In genomic region chr5:32887390-32887789, GRCh38 we compare ENCODE assay signal across 31 cellular contexts.
"Had no signal": no experiment of that assay in that cellular context is flagged by ENCODE, and none has a peak within 500 bp of the region (broad histone marks: within the 10 kb centered on the region; RNA-seq: fewer than 3 reads in every experiment).

No MANE protein-coding gene starts in this region.

- H3K27ac ChIP-seq: ascending aorta, cardiac muscle cell, colonic mucosa, WERI-Rb-1 had no signal

- H3K4me3 ChIP-seq: ascending aorta, cardiac muscle cell, colonic mucosa had no signal

- DNase-seq: activated CD4-positive, alpha-beta memory T cell treated with anti-CD3 and anti-CD28 coated beads, Interleukin-2, amount 10 ng/mL, durations not matched to agents 7 days and 5 days; activated CD4-positive, alpha-beta T cell treated with anti-CD3 and anti-CD28 coated beads for 1 hour; activated CD4-positive, alpha-beta T cell treated with anti-CD3 and anti-CD28 coated beads for 36 hours; activated CD4-positive, alpha-beta T cell treated with anti-CD3 and anti-CD28 coated beads for 48 hours; activated CD4-positive, alpha-beta T cell treated with anti-CD3 and anti-CD28 coated beads, Interleukin-2, amount 10 ng/mL, durations not matched to agents 7 days and 5 days; activated CD4-positive, alpha-beta T cell treated with anti-CD3 and anti-CD28 coated beads, Interleukin-2, amount 50 U/mL, for 48 hours; activated CD4-positive, CD25-positive, alpha-beta regulatory T cell; activated CD8-positive, alpha-beta memory T cell treated with anti-CD3 and anti-CD28 coated beads for 24 hours; activated CD8-positive, alpha-beta memory T cell treated with anti-CD3 and anti-CD28 coated beads, Interleukin-2, amount 10 ng/mL, durations not matched to agents 7 days and 5 days; activated CD8-positive, alpha-beta memory T cell treated with anti-CD3 and anti-CD28 coated beads, Interleukin-2, amount 50 U/mL, for 48 hours; activated CD8-positive, alpha-beta T cell treated with anti-CD3 and anti-CD28 coated beads, Interleukin-2, amount 10 ng/mL, durations not matched to agents 7 days and 5 days; activated effector memory CD4-positive, alpha-beta T cell treated with Interleukin-2 at 50 U/mL for 16 hours; activated gamma-delta T cell; activated naive CD4-positive, alpha-beta T cell treated with anti-CD3 and anti-CD28 coated beads, Interleukin-2, amount 10 ng/mL, durations not matched to agents 7 days and 5 days; activated naive CD4-positive, alpha-beta T cell treated with Interleukin-2 at 50 U/mL for 16 hours; activated naive CD8-positive, alpha-beta T cell treated with anti-CD3 and anti-CD28 coated beads, Interleukin-2, amount 10 ng/mL, durations not matched to agents 7 days and 5 days; activated naive CD8-positive, alpha-beta T cell treated with anti-CD3 and anti-CD28 coated beads, Interleukin-2, amount 50 U/mL, for 24 hours; activated T-cell treated with anti-CD3 and anti-CD28 coated beads, Interleukin-2, amount 50 U/mL, for 24 hours; activated T-cell treated with anti-CD3 and anti-CD28 coated beads, Interleukin-2, amount 50 U/mL, for 48 hours; amygdala; anterior cingulate cortex; caudate nucleus; cerebellar nuclear complex; colonic mucosa; T-helper 17 cell; T1000; WERI-Rb-1 had no signal

- ATAC-seq: activated CD4-positive, alpha-beta T cell treated with anti-CD3 and anti-CD28 coated beads for 36 hours; activated CD4-positive, CD25-positive, alpha-beta regulatory T cell treated with anti-CD3 and anti-CD28 coated beads, Interleukin-2, amount 50 U/mL, for 24 hours; activated CD8-positive, alpha-beta memory T cell treated with anti-CD3 and anti-CD28 coated beads, Interleukin-2, amount 10 ng/mL, durations not matched to agents 7 days and 5 days; activated CD8-positive, alpha-beta T cell treated with anti-CD3 and anti-CD28 coated beads, Interleukin-2, amount 10 ng/mL, durations not matched to agents 7 days and 5 days; activated naive CD8-positive, alpha-beta T cell treated with anti-CD3 and anti-CD28 coated beads, Interleukin-2, amount 50 U/mL, for 24 hours; T-helper 17 cell; WTC11 had no signal
